ENCODE assay signal across 20 cellular contexts in the genomic region with DNA sequence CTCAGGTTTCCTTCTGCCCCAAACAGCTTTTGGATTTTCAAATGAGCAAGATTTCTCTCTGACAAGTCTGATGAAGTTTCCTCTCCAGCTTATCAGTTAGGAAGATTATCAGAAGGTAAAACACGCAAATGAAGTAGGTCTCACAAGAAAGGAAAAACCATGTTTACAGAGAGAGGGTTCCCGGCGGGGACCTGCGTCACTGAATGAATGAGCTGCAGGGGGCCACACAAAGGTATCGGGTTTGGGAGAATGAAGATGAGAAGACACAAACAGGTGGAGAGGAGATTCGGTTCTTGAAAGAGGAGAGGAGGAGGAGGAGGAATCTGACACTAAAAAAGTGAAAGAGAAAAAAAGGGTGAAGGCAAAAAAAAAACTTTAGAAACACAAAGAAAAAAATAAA.
DNase-seq lines count a peak whose midpoint lies in the region; ATAC-seq, FAIRE-seq and TF ChIP-seq lines count a peak whose summit lies in the region.
"Had no signal": no experiment of that assay in that cellular context is flagged by ENCODE, and none has a peak within 500 bp of the region (broad histone marks: within the 10 kb centered on the region; RNA-seq: fewer than 3 reads in every experiment).

No MANE protein-coding gene starts in this region.

- TF ChIP-seq EP300 in K562 (IDR thresholded peaks at IDR 0.05; ENCODE audit: low read length), result no peak

- H3K9ac ChIP-seq in HUES64 (ENCODE audit: low read depth, low read length), result no peak overlapping the region
- no peak overlapping the region for H3K9ac ChIP-seq in K562 (ENCODE audit: insufficient read depth in 1 of 2, low read depth in 2 of 2, low read length in 2 of 2)
- peak overlapping the region; percentile 68; the same call in 1 of the 2 replicates for H3K9ac ChIP-seq in iPS-20b (ENCODE audit: low read depth, low read length)
- H3K9ac ChIP-seq: KMS-11 had no signal

- H3K9me1 ChIP-seq in K562 (ENCODE audit: control insufficient read depth, insufficient read depth, low read length), result no peaks in the 10 kb centered on the region

- ATAC-seq in GM23338 (peak; percentile 71), K562 (no peak), right cardiac atrium (no peak)
- ATAC-seq: HepG2, Right ventricle myocardium inferior, T-cell had no signal

- no TSS peak for BruUV-seq in K562 (replicated peaks; lab: Mats Ljungman, UMichigan)

- no peaks in the 10 kb centered on the region for H3K36me3 ChIP-seq in GM23338 (ENCODE audit: insufficient read depth)
- no peaks in the 10 kb centered on the region for H3K36me3 ChIP-seq in HUES64 (ENCODE audit: insufficient read depth, low read length)
- peaks cover 5% of the 10 kb centered on the region; the same call in 1 of the 3 replicates for H3K36me3 ChIP-seq in K562 (ENCODE audit: control insufficient read depth, insufficient read depth, low read length)
- H3K36me3 ChIP-seq in iPS-20b (ENCODE audit: insufficient read depth, low read depth, low read length), result no peaks in the 10 kb centered on the region
- H3K36me3 ChIP-seq: Peyer's patch had no signal

- peak; percentile 65 for DNase-seq in GM23338 (ENCODE audit: low spot score)
- no peak for DNase-seq in K562 (ENCODE audit: extremely low read depth in 1 of 4, low spot score in 3 of 4)
- DNase-seq in right cardiac atrium, result no peak
- no peak for DNase-seq in activated T-helper 1 cell treated with anti-CD3 and anti-CD28 coated beads, Interleukin-12 subunit alpha, Interleukin-12 subunit beta, Interleukin-2, Interleukin-4 antibody, amounts not matched to agents 30 ng/mL and 10 ng/mL and 1 ng/mL, durations not matched to agents 14 hours and 24 hours and 36 hours (ENCODE audit: low spot score)
- DNase-seq in D721Med (ENCODE audit: insufficient read length, low spot score), result no peak
- DNase-seq in activated T-cell treated with anti-CD3 and anti-CD28 coated beads, Interleukin-2, amount 50 U/mL, for 48 hours, result no peak
- DNase-seq: COR-L47, DMS153, HCEC 1CT, NCI-H1092, NCI-H187, NCI-H510A treated with DMSO at 0.1 percent for 48 hours, Peyer's patch, T-cell had no signal

- intact Hi-C loops in K562 (cut with micrococcal nuclease), result no loop called here
- intact Hi-C loops in right cardiac atrium (cut with DNase I), result no loop called here
- intact Hi-C loops in activated T-helper 1 cell treated with anti-CD3 and anti-CD28 coated beads, Interleukin-12 subunit alpha, Interleukin-12 subunit beta, Interleukin-2, Interleukin-4 antibody, amounts not matched to agents 30 ng/mL and 10 ng/mL and 1 ng/mL, durations not matched to agents 14 hours and 24 hours and 36 hours (cut with micrococcal nuclease), result no loop called here

- no peaks in the 10 kb centered on the region for H3K9me2 ChIP-seq in GM23338 (ENCODE audit: insufficient read depth)

- no peaks in the 10 kb centered on the region for H3K36me3 Mint-ChIP-seq in GM23338 (ENCODE audit: low read depth)
- H3K36me3 Mint-ChIP-seq in activated T-helper 1 cell treated with anti-CD3 and anti-CD28 coated beads, Interleukin-12 subunit alpha, Interleukin-12 subunit beta, Interleukin-2, Interleukin-4 antibody, amounts not matched to agents 30 ng/mL and 10 ng/mL and 1 ng/mL, durations not matched to agents 14 hours and 24 hours and 36 hours (ENCODE audit: low read depth), result no peaks in the 10 kb centered on the region
- H3K36me3 Mint-ChIP-seq: T-cell had no signal

- TF ChIP-seq RAD21 in K562 (CRISPR knock-in tag; conservative IDR thresholded peaks at IDR 0.05 in 1 of 2, IDR thresholded peaks at IDR 0.05 in 1 of 2), result no peak

- H3K4me3 Mint-ChIP-seq in GM23338, result peak overlapping the region; percentile 23
- H3K4me3 Mint-ChIP-seq in activated T-helper 1 cell treated with anti-CD3 and anti-CD28 coated beads, Interleukin-12 subunit alpha, Interleukin-12 subunit beta, Interleukin-2, Interleukin-4 antibody, amounts not matched to agents 30 ng/mL and 10 ng/mL and 1 ng/mL, durations not matched to agents 14 hours and 24 hours and 36 hours, result no peak overlapping the region
- H3K4me3 Mint-ChIP-seq: T-cell had no signal

- H3F3A ChIP-seq in GM23338 (replicated peaks; ENCODE audit: low read depth), result no peaks in the 10 kb centered on the region

- peaks cover 73% of the 10 kb centered on the region for H3K4me1 Mint-ChIP-seq in GM23338
- no peaks in the 10 kb centered on the region for H3K4me1 Mint-ChIP-seq in activated T-helper 1 cell treated with anti-CD3 and anti-CD28 coated beads, Interleukin-12 subunit alpha, Interleukin-12 subunit beta, Interleukin-2, Interleukin-4 antibody, amounts not matched to agents 30 ng/mL and 10 ng/mL and 1 ng/mL, durations not matched to agents 14 hours and 24 hours and 36 hours (ENCODE audit: low read depth)
- H3K4me1 Mint-ChIP-seq: T-cell had no signal

- H3K27me3 ChIP-seq in GM23338 (ENCODE audit: insufficient read depth), result no peaks in the 10 kb centered on the region
- H3K27me3 ChIP-seq in HUES64 (ENCODE audit: insufficient read depth, low read length), result no peaks in the 10 kb centered on the region
- no peaks in the 10 kb centered on the region for H3K27me3 ChIP-seq in K562 (ENCODE audit: control insufficient read depth in 2 of 2, insufficient read depth in 2 of 2, low read length in 2 of 2)
- no peaks in the 10 kb centered on the region for H3K27me3 ChIP-seq in iPS-20b (ENCODE audit: insufficient read depth, low read length)
- H3K27me3 ChIP-seq in right cardiac atrium (ENCODE audit: control insufficient read depth, insufficient read depth), result no peaks in the 10 kb centered on the region
- H3K27me3 ChIP-seq: Peyer's patch had no signal

- H3K4me2 ChIP-seq in GM23338, result peak overlapping the region; percentile 56
- H3K4me2 ChIP-seq in K562 (ENCODE audit: insufficient read depth, low read length), result no peak overlapping the region
- H3K4me2 ChIP-seq: KMS-11 had no signal

- no peaks in the 10 kb centered on the region for H3K79me2 ChIP-seq in GM23338 (replicated peaks; ENCODE audit: insufficient read depth)
- H3K79me2 ChIP-seq in K562 (ENCODE audit: control insufficient read depth, insufficient read depth, low read length), result no peaks in the 10 kb centered on the region

- POLR2A ChIA-PET in K562 (lab: Yijun Ruan, JAX), result interaction anchor here (0.6 kb wide), 1 partner anchor 1381 kb away, joined by 3 read pairs; no protein-coding TSS in a partner anchor

- no peak overlapping the region for H2AFZ ChIP-seq in GM23338
- H2AFZ ChIP-seq in K562 (ENCODE audit: low read depth, low read length), result no peak overlapping the region

- FAIRE-seq in K562 (lab: Jason Lieb, UNC) (peak; percentile 19), D721Med (lab: Jason Lieb, UNC) (no peak)
- FAIRE-seq: HepG2 had no signal

- no peak for TF ChIP-seq POLR2A in K562 (conservative IDR thresholded peaks at IDR 0.05)

- H3K4me1 ChIP-seq in GM23338 (ENCODE audit: insufficient read depth) (peaks cover 54% of the 10 kb centered on the region), HUES64 (ENCODE audit: insufficient read depth, low read length) (peaks cover 48% of the 10 kb centered on the region), K562 (replicated peaks in 1 of 2; ENCODE audit: control insufficient read depth in 2 of 2, insufficient read depth in 2 of 2, low read length in 2 of 2) (peaks cover 0 to 2% of the 10 kb centered on the region in 2 experiments; a peak in 1 of 5 replicates), iPS-20b (ENCODE audit: insufficient read depth, low read length) (peaks cover 37% of the 10 kb centered on the region; the same call in 1 of the 2 replicates), right cardiac atrium (ENCODE audit: control insufficient read depth, insufficient read depth, low read length) (no peaks in the 10 kb centered on the region)
- H3K4me1 ChIP-seq: Peyer's patch had no signal

- in situ Hi-C loops in K562 (cut with MboI), result no loop called here

- H3K27ac Mint-ChIP-seq in GM23338, result peak overlapping the region; percentile 72
- H3K27ac Mint-ChIP-seq in activated T-helper 1 cell treated with anti-CD3 and anti-CD28 coated beads, Interleukin-12 subunit alpha, Interleukin-12 subunit beta, Interleukin-2, Interleukin-4 antibody, amounts not matched to agents 30 ng/mL and 10 ng/mL and 1 ng/mL, durations not matched to agents 14 hours and 24 hours and 36 hours, result no peak overlapping the region
- H3K27ac Mint-ChIP-seq: T-cell had no signal

- no peaks in the 10 kb centered on the region for H3K9me3 Mint-ChIP-seq in GM23338
- no peaks in the 10 kb centered on the region for H3K9me3 Mint-ChIP-seq in activated T-helper 1 cell treated with anti-CD3 and anti-CD28 coated beads, Interleukin-12 subunit alpha, Interleukin-12 subunit beta, Interleukin-2, Interleukin-4 antibody, amounts not matched to agents 30 ng/mL and 10 ng/mL and 1 ng/mL, durations not matched to agents 14 hours and 24 hours and 36 hours
- H3K9me3 Mint-ChIP-seq: T-cell had no signal

- H3K9me3 ChIP-seq in HUES64 (ENCODE audit: insufficient read depth, low read depth, low read length) (no peaks in the 10 kb centered on the region), K562 (replicated peaks; ENCODE audit: control insufficient read depth, insufficient read depth, low read depth, low read length) (no peaks in the 10 kb centered on the region), iPS-20b (ENCODE audit: insufficient read depth, low read depth, low read length) (no peaks in the 10 kb centered on the region), right cardiac atrium (ENCODE audit: control insufficient read depth, low read length) (no peaks in the 10 kb centered on the region)
- H3K9me3 ChIP-seq: Peyer's patch had no signal

- H3K27me3 Mint-ChIP-seq in GM23338 (ENCODE audit: insufficient read depth, low read depth, poor library complexity), result peaks cover 3% of the 10 kb centered on the region
- H3K27me3 Mint-ChIP-seq in activated T-helper 1 cell treated with anti-CD3 and anti-CD28 coated beads, Interleukin-12 subunit alpha, Interleukin-12 subunit beta, Interleukin-2, Interleukin-4 antibody, amounts not matched to agents 30 ng/mL and 10 ng/mL and 1 ng/mL, durations not matched to agents 14 hours and 24 hours and 36 hours (ENCODE audit: insufficient read depth), result peaks cover 8% of the 10 kb centered on the region

- H4K20me1 ChIP-seq in GM23338 (replicated peaks; ENCODE audit: insufficient read depth) (no peaks in the 10 kb centered on the region), K562 (replicated peaks; ENCODE audit: control insufficient read depth, insufficient read depth, low read length) (no peaks in the 10 kb centered on the region)

- no peak for TF ChIP-seq CTCF in GM23338 (conservative IDR thresholded peaks at IDR 0.05; ENCODE audit: low read depth in 2 of 2)
- no peak for TF ChIP-seq CTCF in K562 (IDR thresholded peaks at IDR 0.05 in 2 of 3, conservative IDR thresholded peaks at IDR 0.05 in 1 of 3; ENCODE audit: insufficient read depth in 2 of 3, low read depth in 1 of 3, low read length in 3 of 3)
- no peak for TF ChIP-seq CTCF in D721Med (IDR thresholded peaks at IDR 0.05; ENCODE audit: insufficient read depth, missing control alignments)

- 5% methylated on average over 6 of the region's 6 CpGs for WGBS in HUES64
- 51% methylated on average over 5 of the region's 6 CpGs for WGBS in K562 (ENCODE audit: insufficient coverage, low coverage, missing lambda C conversion rate)
- WGBS in right cardiac atrium, result 79% methylated on average over 6 of the region's 6 CpGs

- H3K27ac ChIP-seq in GM23338 (ENCODE audit: low read depth) (peak overlapping the region; percentile 67), HUES64 (ENCODE audit: low read depth, low read length) (peak overlapping the region; percentile 69; the same call in 1 of the 2 replicates), K562 (ENCODE audit: extremely low read depth, low read depth, low read length) (no peak overlapping the region), iPS-20b (ENCODE audit: low read length) (peak overlapping the region; percentile 65), right cardiac atrium (ENCODE audit: low read length) (no peak overlapping the region)
- H3K27ac ChIP-seq: KMS-11, Peyer's patch, SK-N-MC had no signal

- CTCF ChIA-PET in K562 (lab: Yijun Ruan, JAX; ENCODE audit: low intra/inter-chr PET ratio), result no interaction called here

- H3K4me3 ChIP-seq in GM23338 (0 out of 2 replicates have a peak overlapping the region, but pooled peaks have one; percentile 2), HUES64 (ENCODE audit: low read length) (no peak overlapping the region), K562 (no peak overlapping the region), iPS-20b (ENCODE audit: low read length) (peak overlapping the region; percentile 52; the same call in 1 of the 2 replicates), right cardiac atrium (ENCODE audit: low read length) (no peak overlapping the region)
- H3K4me3 ChIP-seq: Peyer's patch, SK-N-MC had no signal

Comparison
In these comparisons a context has a peak if more than half of its experiments do, and no peak if none do; other contexts are left out.
1. H3K27ac ChIP-seq: peak in GM23338 (single experiment), HUES64 (single experiment) and iPS-20b (single experiment); none in K562 (single experiment) and right cardiac atrium (single experiment).
2. H3K4me3 ChIP-seq: peak in GM23338 (single experiment) and iPS-20b (single experiment); none in HUES64 (single experiment), K562 (single experiment) and right cardiac atrium (single experiment).